27 cellular contexts compared by ENCODE assay signal in genomic region chr5:64771736-64772135, GRCh38.
"Had no signal": no experiment of that assay in that cellular context is flagged by ENCODE, and none has a peak within 500 bp of the region (broad histone marks: within the 10 kb centered on the region; RNA-seq: fewer than 3 reads in every experiment).

No MANE protein-coding gene starts in this region.

- H3K4me3 Mint-ChIP-seq: effector memory CD8-positive, alpha-beta T cell; mesothelial cell of epicardium; natural killer cell treated with Interleukin-12 subunit alpha and Interleukin-12 subunit beta and Interleukin-15 and Interleukin-18, amount 100 ng/mL, for 72 hours; stimulated activated memory B cell treated with anti-CD40 and anti-IgM and Interleukin-4, amounts not matched to agents 10 μg/mL and 1 μg/mL and 100 μg/mL, for 72 hours; type B pancreatic cell had no signal

- H3K4me2 ChIP-seq: hepatocyte had no signal

- H3K9me3 ChIP-seq: esophagus muscularis mucosa, gastroesophageal sphincter, heart left ventricle, left lung, mucosa of descending colon, psoas muscle, spleen, testis, tibial artery had no signal

- H3K27ac ChIP-seq: esophagus muscularis mucosa, foreskin keratinocyte, gastroesophageal sphincter, heart left ventricle, hepatocyte, left lung, psoas muscle, skin epidermis, spleen, testis, tibial artery had no signal

- H3K36me3 Mint-ChIP-seq: mesothelial cell of epicardium had no signal

- H3K27ac Mint-ChIP-seq: effector memory CD8-positive, alpha-beta T cell; mesothelial cell of epicardium; naive B cell; natural killer cell treated with Interleukin-12 subunit alpha and Interleukin-12 subunit beta and Interleukin-15 and Interleukin-18, amount 100 ng/mL, for 72 hours; stimulated activated memory B cell treated with anti-CD40 and anti-IgM and Interleukin-4, amounts not matched to agents 10 μg/mL and 1 μg/mL and 100 μg/mL, for 72 hours; type B pancreatic cell had no signal

- H3K9me3 Mint-ChIP-seq: effector memory CD8-positive, alpha-beta T cell; mesothelial cell of epicardium; naive B cell; natural killer cell treated with Interleukin-12 subunit alpha and Interleukin-12 subunit beta and Interleukin-15 and Interleukin-18, amount 100 ng/mL, for 72 hours; stimulated activated memory B cell treated with anti-CD40 and anti-IgM and Interleukin-4, amounts not matched to agents 10 μg/mL and 1 μg/mL and 100 μg/mL, for 72 hours; type B pancreatic cell had no signal

- DNase-seq: cortex of kidney; effector memory CD8-positive, alpha-beta T cell; foreskin keratinocyte; heart left ventricle; left cardiac atrium; left lung; mesenchymal stem cell; mucosa of descending colon; naive B cell; nucleus accumbens; posterior cingulate gyrus; psoas muscle; right cardiac atrium; spleen; stimulated activated CD4-positive, alpha-beta T cell treated with anti-CD3 and anti-CD28 coated beads, Interleukin-4, amount 100 ng/mL, for 4 hours; stimulated activated naive CD8-positive, alpha-beta T cell treated with anti-CD3 and anti-CD28 coated beads, Interleukin-15, Interleukin-2, amounts not matched to agents 100 U/mL and 50 U/mL, for 24 hours; substantia nigra; testis; tibial artery had no signal

- H3K27me3 Mint-ChIP-seq: effector memory CD8-positive, alpha-beta T cell; naive B cell; natural killer cell treated with Interleukin-12 subunit alpha and Interleukin-12 subunit beta and Interleukin-15 and Interleukin-18, amount 100 ng/mL, for 72 hours; stimulated activated memory B cell treated with anti-CD40 and anti-IgM and Interleukin-4, amounts not matched to agents 10 μg/mL and 1 μg/mL and 100 μg/mL, for 72 hours; type B pancreatic cell had no signal

- H3K4me3 ChIP-seq: esophagus muscularis mucosa, gastroesophageal sphincter, heart left ventricle, hepatocyte, left lung, mucosa of descending colon, psoas muscle, skin epidermis, spleen, testis, tibial artery had no signal

- H3K27me3 ChIP-seq: esophagus muscularis mucosa, foreskin keratinocyte, gastroesophageal sphincter, heart left ventricle, hepatocyte, left lung, spleen, testis, tibial artery had no signal

- H2AFZ ChIP-seq: hepatocyte had no signal

- ATAC-seq: effector memory CD8-positive, alpha-beta T cell; foreskin keratinocyte; gastroesophageal sphincter; heart left ventricle; left cardiac atrium; left lung; mucosa of descending colon; natural killer cell treated with Interleukin-12 subunit alpha and Interleukin-12 subunit beta and Interleukin-15 and Interleukin-18, amount 100 ng/mL, for 72 hours; psoas muscle; right cardiac atrium; stimulated activated memory B cell treated with anti-CD40 and anti-IgM and Interleukin-4, amounts not matched to agents 10 μg/mL and 1 μg/mL and 100 μg/mL, for 72 hours; stimulated activated naive CD8-positive, alpha-beta T cell treated with anti-CD3 and anti-CD28 coated beads, Interleukin-15, Interleukin-2, amounts not matched to agents 100 U/mL and 50 U/mL, for 24 hours had no signal
